22 cellular contexts compared by ENCODE assay signal in the genomic region with DNA sequence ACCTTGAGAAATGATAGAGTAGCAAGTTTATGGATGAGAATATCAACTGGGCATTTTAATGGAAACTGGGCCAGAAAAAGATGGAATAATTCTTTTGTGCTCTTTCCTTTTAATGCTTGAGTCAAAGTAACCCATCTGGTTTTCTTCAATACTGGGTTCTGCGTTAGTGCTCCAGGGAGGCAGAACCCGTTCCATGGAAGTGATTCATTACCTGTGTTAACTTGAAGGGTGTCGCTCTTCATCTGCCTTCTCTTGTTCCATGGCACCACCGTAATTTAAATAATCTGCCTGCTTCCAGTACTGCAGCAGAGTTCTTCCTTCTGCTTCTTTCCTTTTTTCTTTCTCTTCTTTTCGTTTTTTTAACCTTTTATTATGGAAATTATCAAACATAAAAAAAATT. TPM values are rescaled to one million over a fixed set of nuclear protein-coding genes. Genes with fewer than 3 reads are reported as not detected.
DNase-seq lines count a peak whose midpoint lies in the region; ATAC-seq, FAIRE-seq and TF ChIP-seq lines count a peak whose summit lies in the region.
"Had no signal": no experiment of that assay in that cellular context is flagged by ENCODE, and none has a peak within 500 bp of the region (broad histone marks: within the 10 kb centered on the region; RNA-seq: fewer than 3 reads in every experiment).

No MANE protein-coding gene starts in this region.

- no peak overlapping the region for H3K4ac ChIP-seq in H9 (ENCODE audit: low read depth, low read length)

- H4K8ac ChIP-seq in H9 (replicated peaks; ENCODE audit: insufficient read length, low read depth, low read length), result no peak overlapping the region

- H3K14ac ChIP-seq in H9 (ENCODE audit: insufficient read depth, low read length), result no peak overlapping the region

- H3K9me3 Mint-ChIP-seq in H9, result no peaks in the 10 kb centered on the region

- H2BK5ac ChIP-seq in H9 (ENCODE audit: insufficient read length, low read length), result no peak overlapping the region

- CTCF ChIA-PET in PC-3 (lab: Charles Lee), result no interaction called here

- H3K36me3 Mint-ChIP-seq in H9 (ENCODE audit: insufficient read depth in 1 of 3, low read depth in 3 of 3), result no peaks in the 10 kb centered on the region
- H3K36me3 Mint-ChIP-seq: CD4-positive, alpha-beta memory T cell had no signal

- H2BK120ac ChIP-seq in H9 (ENCODE audit: low read depth, low read length, poor library complexity, severe bottlenecking), result no peak overlapping the region

- no peak overlapping the region for H2BK20ac ChIP-seq in H9 (ENCODE audit: low read depth, low read length, poor library complexity, severe bottlenecking)

- no peak overlapping the region for H2AK5ac ChIP-seq in H9 (ENCODE audit: insufficient read length, low read length)

- H3K18ac ChIP-seq in H9 (ENCODE audit: insufficient read length, low read depth, low read length), result no peak overlapping the region

- H3K27ac Mint-ChIP-seq in H9, result 0 out of 7 replicates have a peak overlapping the region, but pooled peaks of 2 of the 3 experiments have one; percentile 6 to 7
- H3K27ac Mint-ChIP-seq: CD4-positive, alpha-beta memory T cell had no signal

- ATAC-seq in PC-3 (peak; percentile 53), HG03196 (IDR thresholded peaks at IDR 0.05; ENCODE audit: unreplicated experiment) (no peak)
- ATAC-seq: A549, HepG2 had no signal

- no peaks in the 10 kb centered on the region for H3K79me1 ChIP-seq in H9 (ENCODE audit: insufficient read depth, low read depth, low read length, poor library complexity, severe bottlenecking)

- H3K4me3 ChIP-seq in PC-3 (ENCODE audit: low read length), result no peak overlapping the region
- no peak overlapping the region for H3K4me3 ChIP-seq in bronchial epithelial cell (ENCODE audit: low read depth, low read length)
- H3K4me3 ChIP-seq: A549, BLaER1, SJCRH30 had no signal

- no peak for TF ChIP-seq CTCF in H9 (conservative IDR thresholded peaks at IDR 0.05)
- no peak; the same call in 1 of the 2 replicates for TF ChIP-seq CTCF in PC-3 (conservative IDR thresholded peaks at IDR 0.05; ENCODE audit: low read depth, low read length)
- TF ChIP-seq CTCF in bronchial epithelial cell (IDR thresholded peaks at IDR 0.05; ENCODE audit: insufficient read depth, low read length, severe bottlenecking), result no peak

- no peak overlapping the region for H3K4me3 Mint-ChIP-seq in H9
- H3K4me3 Mint-ChIP-seq: CD4-positive, alpha-beta memory T cell had no signal

- intact Hi-C loops in PC-3 (cut with micrococcal nuclease), result no loop called here

- no peak overlapping the region for H2BK15ac ChIP-seq in H9 (ENCODE audit: low read depth, low read length)

- no peak overlapping the region for H2AFZ ChIP-seq in H9 (ENCODE audit: low read length)
- no peak overlapping the region for H2AFZ ChIP-seq in PC-3 (ENCODE audit: low read length)

- H2BK12ac ChIP-seq in H9 (ENCODE audit: insufficient read length, low read depth, low read length), result no peak overlapping the region

- H3K79me2 ChIP-seq in H9 (ENCODE audit: insufficient read depth, low read length), result no peaks in the 10 kb centered on the region
- H3K79me2 ChIP-seq in PC-3 (ENCODE audit: low read length), result no peaks in the 10 kb centered on the region

- DNase-seq in H9 (no peak), PC-3 (peak; percentile 77), bronchial epithelial cell (ENCODE audit: low read depth) (peak; percentile 75), islet precursor cell (peak; percentile 58), DMS79 (lab: John Stamatoyannopoulos, UW) (no peak), RKO (ENCODE audit: low spot score) (no peak), SIG-M5 treated with dmso at 0.1 percent for 504 hours (lab: John Stamatoyannopoulos, UW; ENCODE audit: unreplicated experiment) (no peak)
- DNase-seq: CD4-positive, alpha-beta memory T cell; GOT3; KBM-7; NCI-H1105; NCI-H345; NCI-H524 treated with DMSO at 0.1 percent for 48 hours; NK-92 treated with Interleukin-12 subunit alpha and Interleukin-12 subunit beta, amount 100 ng/mL, for 24 hours; RPMI8226; SJCRH30 had no signal

- H3K56ac ChIP-seq in H9 (ENCODE audit: insufficient read length, low read depth, low read length), result no peak overlapping the region

- H3K4me1 Mint-ChIP-seq in H9, result peaks cover 3 to 8% of the 10 kb centered on the region in 2 experiments; a peak in 3 of 4 replicates
- H3K4me1 Mint-ChIP-seq: CD4-positive, alpha-beta memory T cell had no signal

- no TSS peak for BruUV-seq in PC-3 (replicated peaks; lab: Mats Ljungman, UMichigan)

- H3K9me3 ChIP-seq in H9 (ENCODE audit: control insufficient read depth, low read depth, low read length), result no peaks in the 10 kb centered on the region
- H3K9me3 ChIP-seq in PC-3 (ENCODE audit: low read length), result no peaks in the 10 kb centered on the region
- H3K9me3 ChIP-seq: A549, BLaER1, SJCRH30 had no signal

- no peak overlapping the region for H3K9ac ChIP-seq in H9 (ENCODE audit: extremely low read depth, insufficient read length, low read length)
- no peak overlapping the region for H3K9ac ChIP-seq in PC-3 (ENCODE audit: low read length)
- H3K9ac ChIP-seq: BLaER1 had no signal

- POLR2A ChIA-PET in PC-3 (lab: Charles Lee; ENCODE audit: unreplicated experiment), result no interaction called here

- H3K27me3 Mint-ChIP-seq in H9 (ENCODE audit: low read depth), result no peaks in the 10 kb centered on the region; the same call in 1 of the 2 replicates

- H3K23me2 ChIP-seq in H9 (ENCODE audit: insufficient read length, low read depth, low read length, poor library complexity, severe bottlenecking), result no peaks in the 10 kb centered on the region

- H3K23ac ChIP-seq in H9 (ENCODE audit: insufficient read length, low read depth, low read length), result no peak overlapping the region

- H4K5ac ChIP-seq in H9 (ENCODE audit: insufficient read length, low read depth, low read length), result no peak overlapping the region

- no peak overlapping the region for H3K27ac ChIP-seq in H9 (ENCODE audit: insufficient read length, low read depth, low read length)
- peak overlapping the region; percentile 46 for H3K27ac ChIP-seq in PC-3 (ENCODE audit: low read length)
- H3K27ac ChIP-seq: A549, BLaER1, SJCRH30 had no signal

- WGBS in H9 (ENCODE audit: extremely low coverage, insufficient read length, low lambda C conversion rate), result 100% methylated on average over 1 of the region's 5 CpGs

- H3K27me3 ChIP-seq in H9 (ENCODE audit: insufficient read depth, low read length), result no peaks in the 10 kb centered on the region
- H3K27me3 ChIP-seq in PC-3 (ENCODE audit: low read length), result no peaks in the 10 kb centered on the region
- no peaks in the 10 kb centered on the region for H3K27me3 ChIP-seq in bronchial epithelial cell (ENCODE audit: control insufficient read depth, insufficient read depth, low read length)
- H3K27me3 ChIP-seq: BLaER1 had no signal

- no peak overlapping the region for H3T11ph ChIP-seq in H9 (ENCODE audit: low read length)

- no peak for FAIRE-seq in bronchial epithelial cell (lab: Jason Lieb, UNC)
- FAIRE-seq: A549, GM12892, GM18507, HepG2 had no signal

- H3K4me2 ChIP-seq in H9 (ENCODE audit: insufficient read depth, insufficient read length, low read length) (no peak overlapping the region), PC-3 (ENCODE audit: low read length) (peak overlapping the region; percentile 66)
- H3K4me2 ChIP-seq: A549, BLaER1 had no signal

- H3K4me1 ChIP-seq in H9 (ENCODE audit: insufficient read depth, low read length), result no peaks in the 10 kb centered on the region; the same call in 1 of the 2 replicates
- peaks cover 40% of the 10 kb centered on the region for H3K4me1 ChIP-seq in PC-3 (ENCODE audit: insufficient read depth, low read length)
- H3K4me1 ChIP-seq: BLaER1 had no signal

- H3K9me2 ChIP-seq in PC-3 (replicated peaks; ENCODE audit: low read length), result no peaks in the 10 kb centered on the region

- H3F3A ChIP-seq in PC-3 (ENCODE audit: low read length, unreplicated experiment), result peaks cover 3% of the 10 kb centered on the region

- no peak overlapping the region for H4K91ac ChIP-seq in H9 (ENCODE audit: insufficient read length, low read depth, low read length)

- H4K20me1 ChIP-seq in H9 (ENCODE audit: control insufficient read depth, insufficient read depth, insufficient read length), result no peaks in the 10 kb centered on the region
- H4K20me1 ChIP-seq in PC-3 (ENCODE audit: low read length), result no peaks in the 10 kb centered on the region
- H4K20me1 ChIP-seq: BLaER1 had no signal

- H3K36me3 ChIP-seq in PC-3 (ENCODE audit: low read depth, low read length), result no peaks in the 10 kb centered on the region
- H3K36me3 ChIP-seq in bronchial epithelial cell (ENCODE audit: control insufficient read depth, insufficient read depth, low read length), result no peaks in the 10 kb centered on the region
- H3K36me3 ChIP-seq: BLaER1, SJCRH30 had no signal

RNA-seq across cellular contexts. Expression of gene USP12, which starts 14.7 kb away (rescaled TPM):
- total RNA-seq in H9 (2021), result 22.6 and 24.8 TPM in 2 replicates
- total RNA-seq in PC-3 (2014; rRNA removed), result 24.2 and 28.7 TPM in 2 replicates
- total RNA-seq in bronchial epithelial cell, result 17.9 and 20.9 TPM in 2 replicates

Comparison
In these comparisons a context has a peak if more than half of its experiments do, and no peak if none do; other contexts are left out.
1. DNase-seq: peak in PC-3 (single experiment), bronchial epithelial cell (single experiment) and islet precursor cell (single experiment); none in H9 (single experiment), DMS79 (single experiment), RKO (single experiment) and SIG-M5 treated with dmso at 0.1 percent for 504 hours (single experiment).